9 cellular contexts compared by ENCODE assay signal in the genomic region with DNA sequence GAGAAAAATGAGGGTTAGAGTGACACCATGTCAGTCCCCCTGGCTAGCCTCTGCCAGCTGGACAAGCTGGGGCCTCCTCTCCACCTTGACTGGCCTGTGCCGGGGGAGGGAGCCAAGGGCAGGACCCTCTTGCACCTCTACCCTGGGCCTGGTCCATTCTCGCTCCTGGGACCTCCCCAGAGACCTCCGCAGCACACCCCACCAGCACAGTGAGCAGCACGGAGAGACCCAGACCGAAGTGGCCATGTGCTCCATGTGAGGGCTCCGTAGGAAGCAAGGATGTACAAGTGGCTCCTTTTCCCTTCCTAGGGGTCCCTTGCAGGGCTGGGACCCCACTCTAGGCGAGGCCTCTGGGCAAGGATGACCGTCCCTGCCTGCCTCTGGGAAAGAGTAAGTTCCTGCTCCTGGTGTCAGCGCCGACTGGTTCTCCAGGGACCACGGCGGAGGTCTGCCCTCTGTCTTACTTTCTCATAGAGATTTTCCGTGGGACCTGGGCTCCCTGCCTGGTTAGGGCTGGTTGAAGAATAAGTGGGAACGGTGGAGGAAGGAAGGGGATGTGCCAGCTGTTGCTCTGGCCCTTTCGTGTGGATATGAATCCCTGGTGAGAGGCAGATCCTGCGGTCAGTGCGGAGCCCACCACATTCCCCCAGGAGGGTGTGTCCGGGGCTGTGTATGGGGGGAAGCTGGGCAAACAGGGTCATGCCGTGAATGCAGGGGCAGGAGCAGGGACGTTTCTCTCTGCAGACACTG.
A peak's percentile ranks its signal among the peaks of the same experiment; 100 is the strongest.
DNase-seq lines count a peak whose midpoint lies in the region; ATAC-seq, FAIRE-seq and TF ChIP-seq lines count a peak whose summit lies in the region.
"Had no signal": no experiment of that assay in that cellular context is flagged by ENCODE, and none has a peak within 500 bp of the region (broad histone marks: within the 10 kb centered on the region; RNA-seq: fewer than 3 reads in every experiment).

No MANE protein-coding gene starts in this region.

- H3K27me3 ChIP-seq in endothelial cell of umbilical vein (ENCODE audit: control insufficient read depth in 2 of 2, insufficient read depth in 2 of 2, low read length in 2 of 2) (no peaks in the 10 kb centered on the region), muscle layer of duodenum (ENCODE audit: low read depth, low read length) (no peaks in the 10 kb centered on the region), upper lobe of left lung (no peaks in the 10 kb centered on the region)

- no peaks in the 10 kb centered on the region for H4K20me1 ChIP-seq in endothelial cell of umbilical vein (replicated peaks; ENCODE audit: control insufficient read depth, extremely low read depth, insufficient read depth, low read length)

- ATAC-seq in upper lobe of left lung (ENCODE audit: low FRiP score in 2 of 2) (no peak), HG03139 (IDR thresholded peaks at IDR 0.05; ENCODE audit: unreplicated experiment) (no peak), HG02623 (IDR thresholded peaks at IDR 0.05; ENCODE audit: unreplicated experiment) (no peak)

- H3K9me3 Mint-ChIP-seq in activated CD4-positive, alpha-beta T cell treated with anti-CD3 and anti-CD28 coated beads, Interleukin-2, amount 10 ng/mL, durations not matched to agents 7 days and 5 days, result no peaks in the 10 kb centered on the region

- no peaks in the 10 kb centered on the region for H3K36me3 ChIP-seq in endothelial cell of umbilical vein (ENCODE audit: control insufficient read depth in 2 of 2, extremely low read depth in 1 of 2, insufficient read depth in 2 of 2, low read length in 2 of 2)
- no peaks in the 10 kb centered on the region for H3K36me3 ChIP-seq in muscle layer of duodenum (ENCODE audit: control insufficient read depth in 1 of 2, insufficient read depth in 2 of 2, low read length in 2 of 2)
- H3K36me3 ChIP-seq in upper lobe of left lung, result no peaks in the 10 kb centered on the region

- intact Hi-C loops in endothelial cell of umbilical vein (cut with micrococcal nuclease), result no loop called here

- no peak for TF ChIP-seq CTCF in endothelial cell of umbilical vein (IDR thresholded peaks at IDR 0.05; ENCODE audit: extremely low read depth in 1 of 2, insufficient read depth in 1 of 2, low read depth in 1 of 2, low read length in 2 of 2)
- TF ChIP-seq CTCF in upper lobe of left lung (IDR thresholded peaks at IDR 0.05), result no peak

- no peak overlapping the region for H3K4me2 ChIP-seq in endothelial cell of umbilical vein (ENCODE audit: insufficient read depth, low read length)

- H3K27me3 Mint-ChIP-seq in activated CD4-positive, alpha-beta T cell treated with anti-CD3 and anti-CD28 coated beads, Interleukin-2, amount 10 ng/mL, durations not matched to agents 7 days and 5 days, result no peaks in the 10 kb centered on the region

- no peak overlapping the region for H2AFZ ChIP-seq in endothelial cell of umbilical vein (ENCODE audit: low read depth, low read length)

- TF ChIP-seq EP300 in upper lobe of left lung (IDR thresholded peaks at IDR 0.05), result no peak

- no peak overlapping the region for H3K27ac ChIP-seq in endothelial cell of umbilical vein (ENCODE audit: insufficient read depth, low read depth, low read length)
- peak overlapping the region; percentile 80 for H3K27ac ChIP-seq in muscle layer of duodenum (ENCODE audit: low read length)
- H3K27ac ChIP-seq in upper lobe of left lung, result peak overlapping the region; percentile 64 to 87 (median 78)

- H3K79me2 ChIP-seq in endothelial cell of umbilical vein (ENCODE audit: control insufficient read depth, insufficient read depth, low read length), result no peaks in the 10 kb centered on the region

- dilution Hi-C loops in endothelial cell of umbilical vein (cut with MboI; ENCODE audit: extremely low pct_ligation_motif_present, low sequenced_read_pairs), result no loop called here

- no peak overlapping the region for H3K9ac ChIP-seq in endothelial cell of umbilical vein (replicated peaks; ENCODE audit: extremely low read depth, insufficient read depth, low read length)

- no peak overlapping the region for H3K4me3 Mint-ChIP-seq in activated CD4-positive, alpha-beta T cell treated with anti-CD3 and anti-CD28 coated beads, Interleukin-2, amount 10 ng/mL, durations not matched to agents 7 days and 5 days

- BruUV-seq in endothelial cell of umbilical vein (replicated peaks; lab: Mats Ljungman, UMichigan), result no TSS peak

- FAIRE-seq in endothelial cell of umbilical vein (lab: Jason Lieb, UNC) (no peak), frontal cortex (lab: Jason Lieb, UNC) (no peak)

- TF ChIP-seq POLR2A in endothelial cell of umbilical vein (IDR thresholded peaks at IDR 0.05; ENCODE audit: low read depth, low read length) (no peak), upper lobe of left lung (IDR thresholded peaks at IDR 0.05) (no peak)

- CTCF ChIA-PET in activated CD4-positive, alpha-beta T cell treated with anti-CD3 and anti-CD28 coated beads, Interleukin-2, amount 10 ng/mL, durations not matched to agents 7 days and 5 days (lab: Charles Lee), result interaction anchor here (1.2 to 1.4 kb wide), 2 partner anchors 168 to 422 kb away, joined by 4 read pairs; no protein-coding TSS in a partner anchor
- CTCF ChIA-PET in endothelial cell of umbilical vein (lab: Charles Lee), result interaction anchor here (0.6 to 2.3 kb wide), 5 partner anchors 9 to 422 kb away, joined by 3 to 14 read pairs (median 3); no protein-coding TSS in a partner anchor

- no peaks in the 10 kb centered on the region for H3K9me1 ChIP-seq in endothelial cell of umbilical vein (replicated peaks; ENCODE audit: control insufficient read depth, extremely low read depth, insufficient read depth, low read length)

- WGBS in upper lobe of left lung, 2 donors, result 69 to 76% methylated on average over 10 to 20 of the region's 20 CpGs

- H3K9me3 ChIP-seq in endothelial cell of umbilical vein (replicated peaks; ENCODE audit: control insufficient read depth, insufficient read depth, low read length), result no peaks in the 10 kb centered on the region
- no peaks in the 10 kb centered on the region for H3K9me3 ChIP-seq in muscle layer of duodenum (ENCODE audit: control insufficient read depth in 1 of 2, low read length in 2 of 2)
- H3K9me3 ChIP-seq in upper lobe of left lung, result no peaks in the 10 kb centered on the region

- POLR2A ChIA-PET in activated CD4-positive, alpha-beta T cell treated with anti-CD3 and anti-CD28 coated beads, Interleukin-2, amount 10 ng/mL, durations not matched to agents 7 days and 5 days (lab: Charles Lee), result no interaction called here
- POLR2A ChIA-PET in endothelial cell of umbilical vein (lab: Charles Lee), result no interaction called here

- H3K4me3 ChIP-seq in endothelial cell of umbilical vein (replicated peaks in 1 of 3; ENCODE audit: insufficient read depth in 1 of 3, low read depth in 1 of 3, low read length in 3 of 3) (no peak overlapping the region), muscle layer of duodenum (ENCODE audit: low read depth in 1 of 2, low read length in 2 of 2) (no peak overlapping the region), upper lobe of left lung (no peak overlapping the region)

- H3K4me1 Mint-ChIP-seq in activated CD4-positive, alpha-beta T cell treated with anti-CD3 and anti-CD28 coated beads, Interleukin-2, amount 10 ng/mL, durations not matched to agents 7 days and 5 days, result peaks cover 34% of the 10 kb centered on the region

- no peaks in the 10 kb centered on the region for H3K4me1 ChIP-seq in endothelial cell of umbilical vein (ENCODE audit: control insufficient read depth, extremely low read depth, insufficient read depth, low read length)
- no peaks in the 10 kb centered on the region for H3K4me1 ChIP-seq in muscle layer of duodenum (ENCODE audit: control insufficient read depth in 1 of 2, insufficient read depth in 2 of 2, low read length in 2 of 2)
- peaks cover 25 to 47% (median 29%) of the 10 kb centered on the region in 4 donors for H3K4me1 ChIP-seq in upper lobe of left lung

- no peaks in the 10 kb centered on the region for H3K36me3 Mint-ChIP-seq in activated CD4-positive, alpha-beta T cell treated with anti-CD3 and anti-CD28 coated beads, Interleukin-2, amount 10 ng/mL, durations not matched to agents 7 days and 5 days (ENCODE audit: low read depth)

- peak overlapping the region; percentile 2 for H3K27ac Mint-ChIP-seq in activated CD4-positive, alpha-beta T cell treated with anti-CD3 and anti-CD28 coated beads, Interleukin-2, amount 10 ng/mL, durations not matched to agents 7 days and 5 days

- DNase-seq in activated CD4-positive, alpha-beta T cell treated with anti-CD3 and anti-CD28 coated beads, Interleukin-2, amount 10 ng/mL, durations not matched to agents 7 days and 5 days, result peak; percentile 5
- no peak for DNase-seq in activated CD4-positive, alpha-beta T cell treated with anti-CD3 and anti-CD28 coated beads, Interleukin-2, amount 50 U/mL, for 4 hours
- DNase-seq in endothelial cell of umbilical vein (ENCODE audit: low read depth, low spot score) (peak; percentile 23), upper lobe of left lung (peak; percentile 33 to 39), frontal cortex (ENCODE audit: low spot score in 2 of 2) (no peak)
- DNase-seq: NCI-H748 treated with DMSO at 0.1 percent for 48 hours had no signal

TF ChIP-seq in endothelial cell of umbilical vein, 7 proteins besides CTCF, POLR2A, EP300 and RAD21:
- TF ChIP-seq, protein P1, sequence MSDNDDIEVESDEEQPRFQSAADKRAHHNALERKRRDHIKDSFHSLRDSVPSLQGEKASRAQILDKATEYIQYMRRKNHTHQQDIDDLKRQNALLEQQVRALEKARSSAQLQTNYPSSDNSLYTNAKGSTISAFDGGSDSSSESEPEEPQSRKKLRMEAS (IDR thresholded peaks at IDR 0.05; ENCODE audit: insufficient read depth, insufficient read length), result no peak
- TF ChIP-seq FOS (IDR thresholded peaks at IDR 0.05; ENCODE audit: borderline replicate concordance, insufficient read depth, low read length), result no peak
- TF ChIP-seq JUN (IDR thresholded peaks at IDR 0.05; ENCODE audit: borderline replicate concordance, insufficient read depth, insufficient read length, low read depth), result no peak
- TF ChIP-seq EZH2 (IDR thresholded peaks at IDR 0.05; ENCODE audit: borderline replicate concordance, low read depth, low read length, severe bottlenecking), result no peak
- no peak for TF ChIP-seq POLR2AphosphoS5 (IDR thresholded peaks at IDR 0.05; ENCODE audit: insufficient read depth, low read depth, low read length)
- no peak for TF ChIP-seq MYC (IDR thresholded peaks at IDR 0.05; ENCODE audit: low read depth, low read length)
- no peak for TF ChIP-seq GATA2 (IDR thresholded peaks at IDR 0.05; ENCODE audit: insufficient read depth, insufficient read length, low read depth, low read length)

Comparison
In these comparisons a context has a peak if more than half of its experiments do, and no peak if none do; other contexts are left out.
1. DNase-seq: peak in activated CD4-positive, alpha-beta T cell treated with anti-CD3 and anti-CD28 coated beads, Interleukin-2, amount 10 ng/mL, durations not matched to agents 7 days and 5 days (single experiment), endothelial cell of umbilical vein (single experiment) and upper lobe of left lung (2 of 2); none in activated CD4-positive, alpha-beta T cell treated with anti-CD3 and anti-CD28 coated beads, Interleukin-2, amount 50 U/mL, for 4 hours (0 of 2) and frontal cortex (0 of 2).